In genomic region chr4:94887027-94887426, GRCh38 we compare ENCODE assay signal across 9 cellular contexts.
"Had no signal": no experiment of that assay in that cellular context is flagged by ENCODE, and none has a peak within 500 bp of the region (broad histone marks: within the 10 kb centered on the region; RNA-seq: fewer than 3 reads in every experiment).

No MANE protein-coding gene starts in this region.

- ATAC-seq: HCT116 had no signal

- H3K4me2 ChIP-seq: KMS-11 had no signal

- FAIRE-seq: HTR-8/SVneo had no signal

- H3K9me3 ChIP-seq: HAP-1 had no signal

- H3K4me3 ChIP-seq: HAP-1 had no signal

- H3K9me3 Mint-ChIP-seq: HFFc6 had no signal

- DNase-seq: GOT3, H7, HFFc6, Karpas-422, KBM-7 had no signal

- H3K36me3 ChIP-seq: HAP-1 had no signal

- H3K9ac ChIP-seq: KMS-11 had no signal

- H3K4me3 Mint-ChIP-seq: HFFc6 had no signal

- H3K27ac ChIP-seq: KMS-11 had no signal

- H3K27ac Mint-ChIP-seq: HFFc6 had no signal
